In the genomic region with DNA sequence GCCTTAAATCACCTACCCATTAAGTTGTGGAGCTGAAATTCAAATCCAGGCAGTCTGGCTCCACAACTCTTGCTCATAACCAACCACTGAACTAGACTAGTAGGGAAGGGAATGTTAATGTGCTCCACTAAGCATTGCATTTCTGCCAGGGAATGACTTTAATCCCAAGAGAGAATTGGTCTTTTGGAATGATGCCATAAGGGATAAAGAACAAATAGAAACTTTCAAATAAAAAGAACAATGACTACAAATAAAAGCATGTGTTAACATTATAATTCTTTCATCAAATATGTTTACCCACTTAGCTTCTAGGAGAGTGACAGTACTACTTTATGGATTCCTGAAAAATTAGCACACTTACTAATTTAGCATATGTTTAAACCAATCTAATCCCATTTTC, we compare ENCODE assay signal across 1 cellular context.
TF ChIP-seq lines count a peak whose summit lies in the region.

No MANE protein-coding gene starts in this region.

TF ChIP-seq in endothelial cell of umbilical vein, 7 proteins besides CTCF, POLR2A, EP300 and RAD21 (continued from another document):
- no peak for TF ChIP-seq POLR2AphosphoS5 (IDR thresholded peaks at IDR 0.05; ENCODE audit: insufficient read depth, low read depth, low read length)
